8 cellular contexts compared by ENCODE assay signal in the genomic region with DNA sequence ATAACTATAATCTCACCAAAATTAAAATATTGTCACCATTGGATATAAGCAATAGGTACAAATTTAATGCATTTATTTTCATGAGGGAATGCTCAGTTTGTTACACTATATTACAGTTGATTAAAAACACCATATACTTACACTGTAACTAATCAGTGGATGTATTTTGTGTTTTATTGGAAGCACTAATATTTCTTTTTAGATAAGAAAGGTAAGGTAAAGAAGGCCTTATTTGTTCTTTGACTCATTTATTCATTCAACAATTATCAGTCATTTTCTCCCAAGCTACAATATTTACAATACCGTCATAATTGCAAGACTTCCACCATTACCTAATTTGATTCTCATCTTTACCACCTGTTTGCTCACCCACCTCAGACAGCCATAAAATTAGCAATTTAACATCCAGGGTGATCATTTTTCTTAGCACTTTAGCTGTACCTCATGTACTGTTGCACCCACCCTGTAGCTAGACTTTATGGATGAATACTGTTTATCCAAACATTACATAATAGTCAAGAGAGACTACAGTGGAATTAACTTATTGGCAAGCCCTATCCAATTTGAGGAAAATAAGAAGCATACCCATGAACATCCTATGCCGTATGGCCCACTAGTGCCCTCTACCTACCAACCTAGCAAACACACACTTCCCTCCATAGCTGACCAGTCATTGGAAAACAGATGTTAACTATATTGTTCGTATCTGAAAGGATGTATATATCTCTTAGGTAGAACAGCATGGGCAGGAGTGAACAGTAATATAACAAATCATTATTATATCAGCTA.
DNase-seq lines count a peak whose midpoint lies in the region; ATAC-seq and TF ChIP-seq lines count a peak whose summit lies in the region.

No MANE protein-coding gene starts in this region.

- no peaks in the 10 kb centered on the region for H3K27me3 ChIP-seq in endodermal cell (ENCODE audit: control insufficient read depth, insufficient read depth, low read length, poor library complexity, severe bottlenecking)

- TF ChIP-seq CTCF in endodermal cell (conservative IDR thresholded peaks at IDR 0.05) (peak; percentile 83), osteocyte (IDR thresholded peaks at IDR 0.05) (peak; percentile 57)

- H3K27ac ChIP-seq in endodermal cell (ENCODE audit: low read depth, low read length) = no peak overlapping the region

- H3K4me3 ChIP-seq in endodermal cell (ENCODE audit: low read length) = no peak overlapping the region

- no peak overlapping the region for H3K9ac ChIP-seq in endodermal cell (ENCODE audit: extremely low read depth, low read length, poor library complexity, severe bottlenecking)

- intact Hi-C loops in activated CD4-positive, alpha-beta T cell treated with anti-CD3 and anti-CD28 coated beads for 36 hours (cut with DNase I, micrococcal nuclease) = no loop called here

- no peak overlapping the region for H3K27ac Mint-ChIP-seq in activated CD4-positive, alpha-beta T cell treated with anti-CD3 and anti-CD28 coated beads for 36 hours
- H3K27ac Mint-ChIP-seq in endodermal cell = no peak overlapping the region
- no peak overlapping the region for H3K27ac Mint-ChIP-seq in osteocyte (ENCODE audit: unreplicated experiment)

- no peak overlapping the region for H3K4me3 Mint-ChIP-seq in activated CD4-positive, alpha-beta T cell treated with anti-CD3 and anti-CD28 coated beads for 36 hours
- H3K4me3 Mint-ChIP-seq in endodermal cell (no peak overlapping the region), osteocyte (ENCODE audit: unreplicated experiment) (no peak overlapping the region)

- H3K36me3 ChIP-seq in endodermal cell (ENCODE audit: control insufficient read depth, insufficient read depth, low read length) = peaks cover 7% of the 10 kb centered on the region

- peak; percentile 58 for ATAC-seq in activated CD4-positive, alpha-beta T cell treated with anti-CD3 and anti-CD28 coated beads for 36 hours
- no peak for ATAC-seq in HG03520 (IDR thresholded peaks at IDR 0.05; ENCODE audit: unreplicated experiment)
- no peak for ATAC-seq in GM19023 (IDR thresholded peaks at IDR 0.05; ENCODE audit: unreplicated experiment)

- no peaks in the 10 kb centered on the region for H3K4me1 Mint-ChIP-seq in activated CD4-positive, alpha-beta T cell treated with anti-CD3 and anti-CD28 coated beads for 36 hours
- H3K4me1 Mint-ChIP-seq in endodermal cell = peaks cover 27% of the 10 kb centered on the region
- H3K4me1 Mint-ChIP-seq in osteocyte (ENCODE audit: unreplicated experiment) = no peaks in the 10 kb centered on the region

- POLR2A ChIA-PET in activated CD4-positive, alpha-beta T cell treated with anti-CD3 and anti-CD28 coated beads for 36 hours (lab: Charles Lee) = no interaction called here

- H3K9me3 Mint-ChIP-seq in activated CD4-positive, alpha-beta T cell treated with anti-CD3 and anti-CD28 coated beads for 36 hours (ENCODE audit: low read depth) = no peaks in the 10 kb centered on the region
- no peaks in the 10 kb centered on the region for H3K9me3 Mint-ChIP-seq in endodermal cell
- no peaks in the 10 kb centered on the region for H3K9me3 Mint-ChIP-seq in osteocyte (ENCODE audit: unreplicated experiment)

- H3K27me3 Mint-ChIP-seq in activated CD4-positive, alpha-beta T cell treated with anti-CD3 and anti-CD28 coated beads for 36 hours = no peaks in the 10 kb centered on the region
- no peaks in the 10 kb centered on the region for H3K27me3 Mint-ChIP-seq in endodermal cell (ENCODE audit: insufficient read depth)
- H3K27me3 Mint-ChIP-seq in osteocyte (ENCODE audit: unreplicated experiment) = no peaks in the 10 kb centered on the region

- 85 to 100% methylated on average over 1 to 3 of the region's 3 CpGs for WGBS in endodermal cell (ENCODE audit: insufficient coverage in 1 of 2, insufficient read length in 1 of 2), 2 experiments

- H3K9me3 ChIP-seq in endodermal cell (ENCODE audit: control insufficient read depth, low read length) = no peaks in the 10 kb centered on the region

- no peaks in the 10 kb centered on the region for H3K4me1 ChIP-seq in endodermal cell (ENCODE audit: control insufficient read depth, insufficient read depth, low read length)

- DNase-seq in activated CD4-positive, alpha-beta T cell treated with anti-CD3 and anti-CD28 coated beads for 36 hours = peak; percentile 8
- DNase-seq in activated CD4-positive, alpha-beta T cell treated with anti-CD3 and anti-CD28 coated beads for 1 hour = no peak
- peak; percentile 96 for DNase-seq in NCI-H748 (lab: John Stamatoyannopoulos, UW; ENCODE audit: unreplicated experiment)
- DNase-seq in endodermal cell = peak; percentile 59
- no peak for DNase-seq in osteocyte (ENCODE audit: extremely low spot score, unreplicated experiment)
- DNase-seq in OCI-M2 (lab: John Stamatoyannopoulos, UW; ENCODE audit: unreplicated experiment) = no peak

- peaks cover 8% of the 10 kb centered on the region for H3K36me3 Mint-ChIP-seq in activated CD4-positive, alpha-beta T cell treated with anti-CD3 and anti-CD28 coated beads for 36 hours (ENCODE audit: low read depth)
- peaks cover 2% of the 10 kb centered on the region for H3K36me3 Mint-ChIP-seq in endodermal cell (ENCODE audit: low read depth)
- peaks cover 7% of the 10 kb centered on the region for H3K36me3 Mint-ChIP-seq in osteocyte (ENCODE audit: unreplicated experiment)

- CTCF ChIA-PET in activated CD4-positive, alpha-beta T cell treated with anti-CD3 and anti-CD28 coated beads for 36 hours (lab: Charles Lee) = interaction anchor here (0.5 to 4.8 kb wide), 9 partner anchors 11 to 653 kb away, joined by 3 to 29 read pairs (median 3); no protein-coding TSS in a partner anchor

Comparison
In these comparisons a context has a peak if more than half of its experiments do, and no peak if none do; other contexts are left out.
1. DNase-seq: peak in activated CD4-positive, alpha-beta T cell treated with anti-CD3 and anti-CD28 coated beads for 36 hours (single experiment), NCI-H748 (single experiment) and endodermal cell (single experiment); none in activated CD4-positive, alpha-beta T cell treated with anti-CD3 and anti-CD28 coated beads for 1 hour (single experiment), osteocyte (single experiment) and OCI-M2 (single experiment).